1 cellular context compared by ENCODE assay signal in genomic region chr3:124730920-124731297, GRCh38.
TF ChIP-seq lines count a peak whose summit lies in the region.

No MANE protein-coding gene starts in this region.

TF ChIP-seq in HepG2, 621 proteins besides CTCF, POLR2A, EP300 and RAD21 (continued from another document and continues in another):
- TF ChIP-seq STAT6 (CRISPR knock-in tag; IDR thresholded peaks at IDR 0.05; ENCODE audit: borderline replicate concordance) (no peak), KDM4B (CRISPR knock-in tag; IDR thresholded peaks at IDR 0.05) (no peak), ZNF777 (CRISPR knock-in tag; IDR thresholded peaks at IDR 0.05) (no peak), UBTF (CRISPR knock-in tag; IDR thresholded peaks at IDR 0.05) (no peak), NCOR1 (IDR thresholded peaks at IDR 0.05; ENCODE audit: borderline replicate concordance, low read length) (peak; percentile 81; the same call in 1 of the 2 replicates), ZNF841 (CRISPR knock-in tag; IDR thresholded peaks at IDR 0.05; ENCODE audit: borderline replicate concordance) (no peak), GABPA (IDR thresholded peaks at IDR 0.05; ENCODE audit: low read depth, low read length) (no peak), GABPA (CRISPR knock-in tag; IDR thresholded peaks at IDR 0.05; ENCODE audit: low read depth) (no peak), ZNF251 (CRISPR knock-in tag; IDR thresholded peaks at IDR 0.05) (no peak), ZNF224 (CRISPR knock-in tag; IDR thresholded peaks at IDR 0.05) (no peak), TARDBP (CRISPR knock-in tag; IDR thresholded peaks at IDR 0.05) (peak; percentile 45; the same call in 1 of the 2 replicates), ZNF543 (CRISPR knock-in tag; IDR thresholded peaks at IDR 0.05) (no peak; the same call in none of the 2 replicates), SP4 (CRISPR knock-in tag; IDR thresholded peaks at IDR 0.05) (no peak), DMTF1 (CRISPR knock-in tag; IDR thresholded peaks at IDR 0.05) (no peak), ZBTB21 (CRISPR knock-in tag; IDR thresholded peaks at IDR 0.05) (no peak), ZNF484 (CRISPR knock-in tag; IDR thresholded peaks at IDR 0.05; ENCODE audit: borderline replicate concordance, low read depth) (no peak), ZNF264 (CRISPR knock-in tag; IDR thresholded peaks at IDR 0.05) (no peak), ZNF558 (CRISPR knock-in tag; IDR thresholded peaks at IDR 0.05; ENCODE audit: borderline replicate concordance) (0 out of 2 replicates have a peak, but pooled peaks have one; percentile 63), HHEX (CRISPR knock-in tag; IDR thresholded peaks at IDR 0.05) (no peak), ZHX1 (CRISPR knock-in tag; IDR thresholded peaks at IDR 0.05; ENCODE audit: low read depth) (no peak), AHDC1 (CRISPR knock-in tag; IDR thresholded peaks at IDR 0.05; ENCODE audit: borderline replicate concordance) (no peak), ZMAT3 (CRISPR knock-in tag; conservative IDR thresholded peaks at IDR 0.05) (peak; percentile 24; the same call in 1 of the 2 replicates), HDAC1 (CRISPR knock-in tag; IDR thresholded peaks at IDR 0.05) (peak; percentile 49; the same call in 1 of the 2 replicates), BCL6 (CRISPR knock-in tag; IDR thresholded peaks at IDR 0.05) (peak; percentile 64; the same call in 1 of the 2 replicates), KDM5B (CRISPR knock-in tag; IDR thresholded peaks at IDR 0.05; ENCODE audit: borderline replicate concordance) (no peak), CREM (IDR thresholded peaks at IDR 0.05) (no peak), CREM (CRISPR knock-in tag; IDR thresholded peaks at IDR 0.05) (no peak), ZNF460 (CRISPR knock-in tag; IDR thresholded peaks at IDR 0.05; ENCODE audit: borderline replicate concordance) (peak; percentile 100), SKI (IDR thresholded peaks at IDR 0.05; ENCODE audit: partially characterized antibody) (peak; percentile 70), ZBTB10 (CRISPR knock-in tag; IDR thresholded peaks at IDR 0.05; ENCODE audit: borderline replicate concordance) (no peak), SOX6 (IDR thresholded peaks at IDR 0.05) (no peak), SOX6 (CRISPR knock-in tag; IDR thresholded peaks at IDR 0.05) (peak; percentile 52), HOXA5 (CRISPR knock-in tag; IDR thresholded peaks at IDR 0.05) (no peak), MAFG (CRISPR knock-in tag; IDR thresholded peaks at IDR 0.05) (no peak), NFRKB (IDR thresholded peaks at IDR 0.05) (no peak), ONECUT2 (CRISPR knock-in tag; IDR thresholded peaks at IDR 0.05) (no peak), ZGPAT (CRISPR knock-in tag; IDR thresholded peaks at IDR 0.05) (peak; percentile 27; the same call in 1 of the 2 replicates), ARHGAP35 (CRISPR knock-in tag; IDR thresholded peaks at IDR 0.05; ENCODE audit: borderline replicate concordance) (no peak), CENPT (CRISPR knock-in tag; IDR thresholded peaks at IDR 0.05; ENCODE audit: low read depth) (no peak), ZNF572 (CRISPR knock-in tag; IDR thresholded peaks at IDR 0.05) (no peak), ARID3A (IDR thresholded peaks at IDR 0.05; ENCODE audit: low read depth, low read length) (no peak), SOX5 (CRISPR knock-in tag; IDR thresholded peaks at IDR 0.05; ENCODE audit: borderline replicate concordance) (peak; percentile 38; the same call in 1 of the 2 replicates)
